ENCODE assay signal across 14 cellular contexts in the genomic region with DNA sequence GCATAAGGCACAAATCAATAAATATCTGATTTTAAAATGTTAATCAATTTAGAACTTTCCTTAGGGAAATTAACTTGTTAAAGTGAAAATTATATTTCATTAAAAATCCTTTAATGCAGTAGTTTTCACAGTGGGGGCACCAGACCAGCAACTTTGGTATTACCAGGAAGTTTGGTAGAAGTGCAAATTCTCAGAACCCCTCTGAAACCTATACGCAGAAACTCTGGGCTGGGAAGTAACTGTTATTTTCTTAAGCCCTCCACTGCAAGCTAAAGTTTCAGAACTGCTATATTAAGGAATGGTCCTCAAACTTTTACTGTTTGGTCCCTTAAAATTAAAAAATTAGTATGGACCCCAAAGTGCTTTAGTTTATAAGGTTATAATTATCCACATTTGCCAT. TPM values are rescaled to one million over a fixed set of nuclear protein-coding genes. Genes with fewer than 3 reads are reported as not detected.
DNase-seq lines count a peak whose midpoint lies in the region; ATAC-seq, FAIRE-seq and TF ChIP-seq lines count a peak whose summit lies in the region.
"Had no signal": no experiment of that assay in that cellular context is flagged by ENCODE, and none has a peak within 500 bp of the region (broad histone marks: within the 10 kb centered on the region; RNA-seq: fewer than 3 reads in every experiment).

No MANE protein-coding gene starts in this region.

- no peak overlapping the region for H3K4me3 Mint-ChIP-seq in CD4-positive, CD25-positive, alpha-beta regulatory T cell
- H3K4me3 Mint-ChIP-seq in T-helper 2 cell treated with Interferon-gamma antibody and Interleukin-4, amounts not matched to agents 5 μg/mL and 100 μg/mL, for 36 hours = peak overlapping the region; percentile 16
- peak overlapping the region; percentile 54 for H3K4me3 Mint-ChIP-seq in activated naive CD8-positive, alpha-beta T cell treated with anti-CD3 and anti-CD28 coated beads, Interleukin-2, amount 50 U/mL, for 24 hours

- peaks cover 4% of the 10 kb centered on the region for H3K36me3 ChIP-seq in CD4-positive, CD25-positive, alpha-beta regulatory T cell (ENCODE audit: control insufficient read depth, insufficient read depth, low read length)
- no peaks in the 10 kb centered on the region for H3K36me3 ChIP-seq in prostate gland
- H3K36me3 ChIP-seq: HAP-1 had no signal

- H3K27me3 Mint-ChIP-seq in CD4-positive, CD25-positive, alpha-beta regulatory T cell = no peaks in the 10 kb centered on the region
- no peaks in the 10 kb centered on the region for H3K27me3 Mint-ChIP-seq in T-helper 2 cell treated with Interferon-gamma antibody and Interleukin-4, amounts not matched to agents 5 μg/mL and 100 μg/mL, for 36 hours (ENCODE audit: low read depth)
- no peaks in the 10 kb centered on the region for H3K27me3 Mint-ChIP-seq in activated naive CD8-positive, alpha-beta T cell treated with anti-CD3 and anti-CD28 coated beads, Interleukin-2, amount 50 U/mL, for 24 hours

- H3K9me3 ChIP-seq in CD4-positive, CD25-positive, alpha-beta regulatory T cell (ENCODE audit: control insufficient read depth in 2 of 2, low read length in 2 of 2) = no peaks in the 10 kb centered on the region
- H3K9me3 ChIP-seq in prostate gland = no peaks in the 10 kb centered on the region
- H3K9me3 ChIP-seq: HAP-1 had no signal

- peaks cover 14 to 47% (median 32%) of the 10 kb centered on the region in 4 donors for H3K4me1 Mint-ChIP-seq in CD4-positive, CD25-positive, alpha-beta regulatory T cell
- peaks cover 63% of the 10 kb centered on the region for H3K4me1 Mint-ChIP-seq in T-helper 2 cell treated with Interferon-gamma antibody and Interleukin-4, amounts not matched to agents 5 μg/mL and 100 μg/mL, for 36 hours (ENCODE audit: low read depth)
- peaks cover 78% of the 10 kb centered on the region for H3K4me1 Mint-ChIP-seq in activated naive CD8-positive, alpha-beta T cell treated with anti-CD3 and anti-CD28 coated beads, Interleukin-2, amount 50 U/mL, for 24 hours

- peak; percentile 54 to 63 for ATAC-seq in CD4-positive, CD25-positive, alpha-beta regulatory T cell (ENCODE audit: low read depth in 2 of 2)
- no peak for ATAC-seq in activated naive CD8-positive, alpha-beta T cell treated with anti-CD3 and anti-CD28 coated beads, Interleukin-2, amount 50 U/mL, for 24 hours
- no peak for ATAC-seq in GM21447 (IDR thresholded peaks at IDR 0.05; ENCODE audit: unreplicated experiment)
- ATAC-seq: PC-3 had no signal

- 95% methylated on average over 1 of the region's 1 CpG for WGBS in prostate gland

- FAIRE-seq in GM18507 (lab: Jason Lieb, UNC) = peak; percentile 62

- peaks cover 23% of the 10 kb centered on the region for H3K36me3 Mint-ChIP-seq in CD4-positive, CD25-positive, alpha-beta regulatory T cell
- H3K36me3 Mint-ChIP-seq in T-helper 2 cell treated with Interferon-gamma antibody and Interleukin-4, amounts not matched to agents 5 μg/mL and 100 μg/mL, for 36 hours (ENCODE audit: low read depth) = peaks cover 48% of the 10 kb centered on the region
- peaks cover 25% of the 10 kb centered on the region for H3K36me3 Mint-ChIP-seq in activated naive CD8-positive, alpha-beta T cell treated with anti-CD3 and anti-CD28 coated beads, Interleukin-2, amount 50 U/mL, for 24 hours (ENCODE audit: low read depth)

- TF ChIP-seq CTCF in prostate gland (IDR thresholded peaks at IDR 0.05) = no peak

- H3K4me3 ChIP-seq in CD4-positive, CD25-positive, alpha-beta regulatory T cell (ENCODE audit: low read depth, low read length) = peak overlapping the region; percentile 15
- no peak overlapping the region for H3K4me3 ChIP-seq in prostate gland
- H3K4me3 ChIP-seq: HAP-1 had no signal

- intact Hi-C loops in prostate gland (cut with DNase I) = no loop called here

- TF ChIP-seq POLR2A in prostate gland (IDR thresholded peaks at IDR 0.05) = no peak

- H3K9me3 Mint-ChIP-seq in CD4-positive, CD25-positive, alpha-beta regulatory T cell = peaks cover 0 to 2% (median 0%) of the 10 kb centered on the region in 7 donors
- H3K9me3 Mint-ChIP-seq in T-helper 2 cell treated with Interferon-gamma antibody and Interleukin-4, amounts not matched to agents 5 μg/mL and 100 μg/mL, for 36 hours = no peaks in the 10 kb centered on the region
- no peaks in the 10 kb centered on the region for H3K9me3 Mint-ChIP-seq in activated naive CD8-positive, alpha-beta T cell treated with anti-CD3 and anti-CD28 coated beads, Interleukin-2, amount 50 U/mL, for 24 hours

- DNase-seq in CD4-positive, CD25-positive, alpha-beta regulatory T cell = peak in 1 of 3 donors; percentile 87
- DNase-seq in GM18507 (ENCODE audit: extremely low spot score, insufficient read length, low read depth) (no peak), prostate gland (ENCODE audit: low spot score) (no peak), COR-L47 (lab: John Stamatoyannopoulos, UW) (no peak)
- no peak for DNase-seq in T-helper 2 cell treated with Interferon-gamma antibody and Interleukin-4, amounts not matched to agents 5 μg/mL and 100 μg/mL, for 36 hours (ENCODE audit: low spot score)
- DNase-seq in activated naive CD8-positive, alpha-beta T cell treated with anti-CD3 and anti-CD28 coated beads, Interleukin-2, amount 50 U/mL, for 24 hours = no peak
- DNase-seq: NCI-H1417, NCI-H1930, NCI-H69, PC-3 had no signal

- H3K27ac Mint-ChIP-seq in CD4-positive, CD25-positive, alpha-beta regulatory T cell = no peak overlapping the region
- H3K27ac Mint-ChIP-seq in T-helper 2 cell treated with Interferon-gamma antibody and Interleukin-4, amounts not matched to agents 5 μg/mL and 100 μg/mL, for 36 hours = peak overlapping the region; percentile 32
- peak overlapping the region; percentile 91 for H3K27ac Mint-ChIP-seq in activated naive CD8-positive, alpha-beta T cell treated with anti-CD3 and anti-CD28 coated beads, Interleukin-2, amount 50 U/mL, for 24 hours

- H3K4me1 ChIP-seq in CD4-positive, CD25-positive, alpha-beta regulatory T cell (ENCODE audit: control insufficient read depth, insufficient read depth, low read length, poor library complexity, severe bottlenecking) = peaks cover 9% of the 10 kb centered on the region
- H3K4me1 ChIP-seq in prostate gland (replicated peaks) = no peaks in the 10 kb centered on the region
- H3K4me1 ChIP-seq: HAP-1 had no signal

- no peak overlapping the region for H3K27ac ChIP-seq in CD4-positive, CD25-positive, alpha-beta regulatory T cell (ENCODE audit: insufficient read depth, low read length, poor library complexity, severe bottlenecking)
- H3K27ac ChIP-seq in prostate gland = no peak overlapping the region
- H3K27ac ChIP-seq: C4-2B, RWPE1 had no signal

- no peaks in the 10 kb centered on the region for H3K27me3 ChIP-seq in CD4-positive, CD25-positive, alpha-beta regulatory T cell (ENCODE audit: control insufficient read depth, insufficient read depth, low read length)
- H3K27me3 ChIP-seq in prostate gland (replicated peaks; ENCODE audit: insufficient read depth) = no peaks in the 10 kb centered on the region

RNA-seq across cellular contexts. Expression of a gene that starts 35.7 kb away (rescaled TPM):
- 53.6 TPM for total RNA-seq in CD4-positive, CD25-positive, alpha-beta regulatory T cell
- 10 to 100 TPM; 25.8 to 36.8 (median 30.6) TPM for polyA plus RNA-seq in CD4-positive, CD25-positive, alpha-beta regulatory T cell
- total RNA-seq in prostate gland = 10 to 100 TPM; 49.9 to 52.7 TPM

RNA-seq across cellular contexts. Expression of a gene that starts 55.8 kb away (rescaled TPM):
- 0.27 TPM for total RNA-seq in CD4-positive, CD25-positive, alpha-beta regulatory T cell
- under 1 TPM in 2 of 4 donors, not detected in 2; 0.03 to 0.23 TPM for polyA plus RNA-seq in CD4-positive, CD25-positive, alpha-beta regulatory T cell
- total RNA-seq in prostate gland = 10 to 100 TPM in 1 of 2 donors, not detected in 1; 14.0 TPM
- total RNA-seq: PC-3 had no signal

Comparison
In these comparisons a context has a peak if more than half of its experiments do, and no peak if none do; other contexts are left out.
1. ATAC-seq: peak in CD4-positive, CD25-positive, alpha-beta regulatory T cell (2 of 2); none in activated naive CD8-positive, alpha-beta T cell treated with anti-CD3 and anti-CD28 coated beads, Interleukin-2, amount 50 U/mL, for 24 hours (single experiment) and GM21447 (single experiment).
2. H3K27ac Mint-ChIP-seq: peak in T-helper 2 cell treated with Interferon-gamma antibody and Interleukin-4, amounts not matched to agents 5 μg/mL and 100 μg/mL, for 36 hours (single experiment) and activated naive CD8-positive, alpha-beta T cell treated with anti-CD3 and anti-CD28 coated beads, Interleukin-2, amount 50 U/mL, for 24 hours (single experiment); none in CD4-positive, CD25-positive, alpha-beta regulatory T cell (0 of 3).
3. H3K4me3 Mint-ChIP-seq: peak in T-helper 2 cell treated with Interferon-gamma antibody and Interleukin-4, amounts not matched to agents 5 μg/mL and 100 μg/mL, for 36 hours (single experiment) and activated naive CD8-positive, alpha-beta T cell treated with anti-CD3 and anti-CD28 coated beads, Interleukin-2, amount 50 U/mL, for 24 hours (single experiment); none in CD4-positive, CD25-positive, alpha-beta regulatory T cell (0 of 4).